ENCODE assay signal across 2 cellular contexts in the genomic region with DNA sequence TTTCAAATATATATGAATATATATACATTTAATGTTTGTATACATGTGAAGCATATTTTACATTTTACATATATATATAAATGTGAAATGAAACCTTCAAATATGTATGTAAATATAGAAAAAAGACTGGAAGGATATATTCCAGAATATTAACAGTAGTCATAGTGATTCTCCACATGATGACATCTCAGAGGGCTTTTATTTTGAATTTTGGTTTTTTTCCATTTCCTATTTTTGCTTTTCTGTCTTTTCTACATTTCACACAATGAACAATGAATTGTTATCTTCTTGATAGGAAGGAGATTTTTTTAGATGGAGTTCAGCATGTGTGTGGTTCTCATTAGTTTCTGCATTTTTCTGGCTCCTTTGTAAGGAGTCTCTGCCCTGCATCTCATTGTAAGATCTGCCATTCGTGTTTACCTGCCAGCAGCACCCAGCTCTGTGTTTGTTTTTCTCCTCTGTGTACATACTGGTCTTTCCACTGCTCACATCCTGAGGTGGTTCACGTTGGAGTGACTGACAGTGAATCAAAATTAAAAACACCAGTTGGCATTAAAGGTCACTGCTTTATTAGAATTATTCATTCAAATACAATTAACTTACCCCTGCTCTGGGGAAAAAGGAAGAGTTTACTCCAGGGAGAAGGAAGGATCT.
TF ChIP-seq lines count a peak whose summit lies in the region.

No MANE protein-coding gene starts in this region.

TF ChIP-seq in GM23338, 12 proteins besides CTCF, POLR2A, EP300 and RAD21 (continued from another document):
- TF ChIP-seq, protein P1, sequence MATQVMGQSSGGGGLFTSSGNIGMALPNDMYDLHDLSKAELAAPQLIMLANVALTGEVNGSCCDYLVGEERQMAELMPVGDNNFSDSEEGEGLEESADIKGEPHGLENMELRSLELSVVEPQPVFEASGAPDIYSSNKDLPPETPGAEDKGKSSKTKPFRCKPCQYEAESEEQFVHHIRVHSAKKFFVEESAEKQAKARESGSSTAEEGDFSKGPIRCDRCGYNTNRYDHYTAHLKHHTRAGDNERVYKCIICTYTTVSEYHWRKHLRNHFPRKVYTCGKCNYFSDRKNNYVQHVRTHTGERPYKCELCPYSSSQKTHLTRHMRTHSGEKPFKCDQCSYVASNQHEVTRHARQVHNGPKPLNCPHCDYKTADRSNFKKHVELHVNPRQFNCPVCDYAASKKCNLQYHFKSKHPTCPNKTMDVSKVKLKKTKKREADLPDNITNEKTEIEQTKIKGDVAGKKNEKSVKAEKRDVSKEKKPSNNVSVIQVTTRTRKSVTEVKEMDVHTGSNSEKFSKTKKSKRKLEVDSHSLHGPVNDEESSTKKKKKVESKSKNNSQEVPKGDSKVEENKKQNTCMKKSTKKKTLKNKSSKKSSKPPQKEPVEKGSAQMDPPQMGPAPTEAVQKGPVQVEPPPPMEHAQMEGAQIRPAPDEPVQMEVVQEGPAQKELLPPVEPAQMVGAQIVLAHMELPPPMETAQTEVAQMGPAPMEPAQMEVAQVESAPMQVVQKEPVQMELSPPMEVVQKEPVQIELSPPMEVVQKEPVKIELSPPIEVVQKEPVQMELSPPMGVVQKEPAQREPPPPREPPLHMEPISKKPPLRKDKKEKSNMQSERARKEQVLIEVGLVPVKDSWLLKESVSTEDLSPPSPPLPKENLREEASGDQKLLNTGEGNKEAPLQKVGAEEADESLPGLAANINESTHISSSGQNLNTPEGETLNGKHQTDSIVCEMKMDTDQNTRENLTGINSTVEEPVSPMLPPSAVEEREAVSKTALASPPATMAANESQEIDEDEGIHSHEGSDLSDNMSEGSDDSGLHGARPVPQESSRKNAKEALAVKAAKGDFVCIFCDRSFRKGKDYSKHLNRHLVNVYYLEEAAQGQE (IDR thresholded peaks at IDR 0.05; ENCODE audit: unreplicated experiment): no peak
- TF ChIP-seq JUNB (IDR thresholded peaks at IDR 0.05; ENCODE audit: unreplicated experiment): no peak
- TF ChIP-seq STAT1 (IDR thresholded peaks at IDR 0.05; ENCODE audit: unreplicated experiment): no peak
- TF ChIP-seq POLR2AphosphoS5 (IDR thresholded peaks at IDR 0.05; ENCODE audit: low read depth): no peak

TF ChIP-seq in SK-N-SH treated with all-trans-retinoic acid at 6 μM for 48 hours, 23 proteins besides CTCF, POLR2A, EP300 and RAD21 (continued from another document):
- TF ChIP-seq, protein P2, sequence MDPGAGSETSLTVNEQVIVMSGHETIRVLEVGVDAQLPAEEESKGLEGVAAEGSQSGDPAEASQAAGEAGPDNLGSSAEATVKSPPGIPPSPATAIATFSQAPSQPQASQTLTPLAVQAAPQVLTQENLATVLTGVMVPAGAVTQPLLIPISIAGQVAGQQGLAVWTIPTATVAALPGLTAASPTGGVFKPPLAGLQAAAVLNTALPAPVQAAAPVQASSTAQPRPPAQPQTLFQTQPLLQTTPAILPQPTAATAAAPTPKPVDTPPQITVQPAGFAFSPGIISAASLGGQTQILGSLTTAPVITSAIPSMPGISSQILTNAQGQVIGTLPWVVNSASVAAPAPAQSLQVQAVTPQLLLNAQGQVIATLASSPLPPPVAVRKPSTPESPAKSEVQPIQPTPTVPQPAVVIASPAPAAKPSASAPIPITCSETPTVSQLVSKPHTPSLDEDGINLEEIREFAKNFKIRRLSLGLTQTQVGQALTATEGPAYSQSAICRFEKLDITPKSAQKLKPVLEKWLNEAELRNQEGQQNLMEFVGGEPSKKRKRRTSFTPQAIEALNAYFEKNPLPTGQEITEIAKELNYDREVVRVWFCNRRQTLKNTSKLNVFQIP (CRISPR knock-in tag; IDR thresholded peaks at IDR 0.05; ENCODE audit: borderline replicate concordance, low read depth): no peak
- TF ChIP-seq GLIS3 (CRISPR knock-in tag; IDR thresholded peaks at IDR 0.05) (no peak), ZNF565 (CRISPR knock-in tag; conservative IDR thresholded peaks at IDR 0.05; ENCODE audit: low read depth) (no peak), TCF4 (CRISPR knock-in tag; IDR thresholded peaks at IDR 0.05; ENCODE audit: borderline replicate concordance) (no peak)
- TF ChIP-seq, protein P3, sequence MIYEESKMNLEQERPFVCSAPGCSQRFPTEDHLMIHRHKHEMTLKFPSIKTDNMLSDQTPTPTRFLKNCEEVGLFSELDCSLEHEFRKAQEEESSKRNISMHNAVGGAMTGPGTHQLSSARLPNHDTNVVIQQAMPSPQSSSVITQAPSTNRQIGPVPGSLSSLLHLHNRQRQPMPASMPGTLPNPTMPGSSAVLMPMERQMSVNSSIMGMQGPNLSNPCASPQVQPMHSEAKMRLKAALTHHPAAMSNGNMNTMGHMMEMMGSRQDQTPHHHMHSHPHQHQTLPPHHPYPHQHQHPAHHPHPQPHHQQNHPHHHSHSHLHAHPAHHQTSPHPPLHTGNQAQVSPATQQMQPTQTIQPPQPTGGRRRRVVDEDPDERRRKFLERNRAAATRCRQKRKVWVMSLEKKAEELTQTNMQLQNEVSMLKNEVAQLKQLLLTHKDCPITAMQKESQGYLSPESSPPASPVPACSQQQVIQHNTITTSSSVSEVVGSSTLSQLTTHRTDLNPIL (CRISPR knock-in tag; IDR thresholded peaks at IDR 0.05; ENCODE audit: low read depth): no peak
